Comparison of ENCODE assay signal across 1 cellular context in the genomic region with DNA sequence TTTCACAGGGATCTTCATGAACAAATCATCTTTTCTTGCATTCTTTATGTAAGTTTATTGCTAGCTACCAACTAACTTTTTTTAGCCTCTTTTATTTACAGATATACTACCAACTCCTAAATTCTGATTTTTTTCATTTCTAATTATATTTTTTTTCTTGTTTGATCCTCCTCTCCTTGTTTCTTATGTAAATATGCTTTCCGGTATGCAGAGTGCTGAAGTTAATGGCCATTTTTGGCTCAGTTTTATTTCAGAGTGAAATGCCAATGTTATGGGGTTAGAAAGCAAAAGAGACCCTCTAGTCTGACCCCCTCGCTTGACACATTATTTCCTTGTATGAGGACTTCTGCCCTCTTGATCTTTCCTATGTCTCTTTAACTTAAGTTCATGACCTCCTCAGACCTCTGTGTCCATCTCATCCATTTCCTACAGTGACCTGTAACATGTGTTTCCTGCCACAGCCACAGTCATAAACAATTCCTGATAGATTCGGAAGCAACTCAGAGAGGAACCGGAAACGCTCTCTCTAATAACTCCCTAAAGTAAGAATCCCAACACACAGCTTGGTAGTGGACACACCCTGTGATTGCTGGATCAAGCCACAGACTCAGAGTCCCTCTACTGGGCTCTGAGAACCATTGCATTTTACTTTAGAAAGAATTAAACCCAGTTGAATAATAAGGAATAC.
TF ChIP-seq lines count a peak whose summit lies in the region.

No MANE protein-coding gene starts in this region.

TF ChIP-seq in HepG2, 621 proteins besides CTCF, POLR2A, EP300 and RAD21:
- 0 out of 2 replicates have a peak, but pooled peaks have one; percentile 27 for TF ChIP-seq RARA (CRISPR knock-in tag; IDR thresholded peaks at IDR 0.05)
- peak; percentile 30; the same call in 1 of the 2 replicates for TF ChIP-seq ETV5 (CRISPR knock-in tag; IDR thresholded peaks at IDR 0.05; ENCODE audit: borderline replicate concordance)
- no peak for TF ChIP-seq ZMYM4 (CRISPR knock-in tag; IDR thresholded peaks at IDR 0.05)
- TF ChIP-seq RXRB (CRISPR knock-in tag; IDR thresholded peaks at IDR 0.05; ENCODE audit: borderline replicate concordance): peak; percentile 46; the same call in 1 of the 2 replicates
- TF ChIP-seq SMC3 (IDR thresholded peaks at IDR 0.05; ENCODE audit: low read length): peak; percentile 91
- 0 out of 2 replicates have a peak, but pooled peaks have one; percentile 29 for TF ChIP-seq ZNF124 (CRISPR knock-in tag; IDR thresholded peaks at IDR 0.05)
- TF ChIP-seq ZNF652 (CRISPR knock-in tag; IDR thresholded peaks at IDR 0.05; ENCODE audit: borderline replicate concordance, low read depth): peak; percentile 67
- TF ChIP-seq, protein P1, sequence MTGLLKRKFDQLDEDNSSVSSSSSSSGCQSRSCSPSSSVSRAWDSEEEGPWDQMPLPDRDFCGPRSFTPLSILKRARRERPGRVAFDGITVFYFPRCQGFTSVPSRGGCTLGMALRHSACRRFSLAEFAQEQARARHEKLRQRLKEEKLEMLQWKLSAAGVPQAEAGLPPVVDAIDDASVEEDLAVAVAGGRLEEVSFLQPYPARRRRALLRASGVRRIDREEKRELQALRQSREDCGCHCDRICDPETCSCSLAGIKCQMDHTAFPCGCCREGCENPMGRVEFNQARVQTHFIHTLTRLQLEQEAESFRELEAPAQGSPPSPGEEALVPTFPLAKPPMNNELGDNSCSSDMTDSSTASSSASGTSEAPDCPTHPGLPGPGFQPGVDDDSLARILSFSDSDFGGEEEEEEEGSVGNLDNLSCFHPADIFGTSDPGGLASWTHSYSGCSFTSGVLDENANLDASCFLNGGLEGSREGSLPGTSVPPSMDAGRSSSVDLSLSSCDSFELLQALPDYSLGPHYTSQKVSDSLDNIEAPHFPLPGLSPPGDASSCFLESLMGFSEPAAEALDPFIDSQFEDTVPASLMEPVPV (CRISPR knock-in tag; IDR thresholded peaks at IDR 0.05): no peak
- 0 out of 2 replicates have a peak, but pooled peaks have one; percentile 38 for TF ChIP-seq KAT8 (CRISPR knock-in tag; IDR thresholded peaks at IDR 0.05)
- 0 out of 2 replicates have a peak, but pooled peaks have one; percentile 8 for TF ChIP-seq ZNF3 (CRISPR knock-in tag; IDR thresholded peaks at IDR 0.05)
- peak; percentile 88 for TF ChIP-seq STAG1 (CRISPR knock-in tag; IDR thresholded peaks at IDR 0.05)
- TF ChIP-seq MIXL1 (CRISPR knock-in tag; IDR thresholded peaks at IDR 0.05): 0 out of 2 replicates have a peak, but pooled peaks have one; percentile 41
- TF ChIP-seq, protein P2, sequence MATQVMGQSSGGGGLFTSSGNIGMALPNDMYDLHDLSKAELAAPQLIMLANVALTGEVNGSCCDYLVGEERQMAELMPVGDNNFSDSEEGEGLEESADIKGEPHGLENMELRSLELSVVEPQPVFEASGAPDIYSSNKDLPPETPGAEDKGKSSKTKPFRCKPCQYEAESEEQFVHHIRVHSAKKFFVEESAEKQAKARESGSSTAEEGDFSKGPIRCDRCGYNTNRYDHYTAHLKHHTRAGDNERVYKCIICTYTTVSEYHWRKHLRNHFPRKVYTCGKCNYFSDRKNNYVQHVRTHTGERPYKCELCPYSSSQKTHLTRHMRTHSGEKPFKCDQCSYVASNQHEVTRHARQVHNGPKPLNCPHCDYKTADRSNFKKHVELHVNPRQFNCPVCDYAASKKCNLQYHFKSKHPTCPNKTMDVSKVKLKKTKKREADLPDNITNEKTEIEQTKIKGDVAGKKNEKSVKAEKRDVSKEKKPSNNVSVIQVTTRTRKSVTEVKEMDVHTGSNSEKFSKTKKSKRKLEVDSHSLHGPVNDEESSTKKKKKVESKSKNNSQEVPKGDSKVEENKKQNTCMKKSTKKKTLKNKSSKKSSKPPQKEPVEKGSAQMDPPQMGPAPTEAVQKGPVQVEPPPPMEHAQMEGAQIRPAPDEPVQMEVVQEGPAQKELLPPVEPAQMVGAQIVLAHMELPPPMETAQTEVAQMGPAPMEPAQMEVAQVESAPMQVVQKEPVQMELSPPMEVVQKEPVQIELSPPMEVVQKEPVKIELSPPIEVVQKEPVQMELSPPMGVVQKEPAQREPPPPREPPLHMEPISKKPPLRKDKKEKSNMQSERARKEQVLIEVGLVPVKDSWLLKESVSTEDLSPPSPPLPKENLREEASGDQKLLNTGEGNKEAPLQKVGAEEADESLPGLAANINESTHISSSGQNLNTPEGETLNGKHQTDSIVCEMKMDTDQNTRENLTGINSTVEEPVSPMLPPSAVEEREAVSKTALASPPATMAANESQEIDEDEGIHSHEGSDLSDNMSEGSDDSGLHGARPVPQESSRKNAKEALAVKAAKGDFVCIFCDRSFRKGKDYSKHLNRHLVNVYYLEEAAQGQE (IDR thresholded peaks at IDR 0.05; ENCODE audit: borderline replicate concordance in 1 of 2, low read depth in 1 of 2, low read length in 2 of 2): peak in 1 of 2 experiments; percentile 76; a peak in 2 of 4 replicates
- TF ChIP-seq MIER2 (CRISPR knock-in tag; IDR thresholded peaks at IDR 0.05): no peak
- TF ChIP-seq, protein P3, sequence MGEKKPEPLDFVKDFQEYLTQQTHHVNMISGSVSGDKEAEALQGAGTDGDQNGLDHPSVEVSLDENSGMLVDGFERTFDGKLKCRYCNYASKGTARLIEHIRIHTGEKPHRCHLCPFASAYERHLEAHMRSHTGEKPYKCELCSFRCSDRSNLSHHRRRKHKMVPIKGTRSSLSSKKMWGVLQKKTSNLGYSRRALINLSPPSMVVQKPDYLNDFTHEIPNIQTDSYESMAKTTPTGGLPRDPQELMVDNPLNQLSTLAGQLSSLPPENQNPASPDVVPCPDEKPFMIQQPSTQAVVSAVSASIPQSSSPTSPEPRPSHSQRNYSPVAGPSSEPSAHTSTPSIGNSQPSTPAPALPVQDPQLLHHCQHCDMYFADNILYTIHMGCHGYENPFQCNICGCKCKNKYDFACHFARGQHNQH (CRISPR knock-in tag; IDR thresholded peaks at IDR 0.05): 0 out of 2 replicates have a peak, but pooled peaks have one; percentile 23
- 0 out of 2 replicates have a peak, but pooled peaks have one; percentile 26 for TF ChIP-seq RELA (CRISPR knock-in tag; IDR thresholded peaks at IDR 0.05)
- peak; percentile 34 for TF ChIP-seq XRCC5 (optimal IDR thresholded peaks at IDR 0.05; ENCODE audit: low read length)
- TF ChIP-seq, protein P4, sequence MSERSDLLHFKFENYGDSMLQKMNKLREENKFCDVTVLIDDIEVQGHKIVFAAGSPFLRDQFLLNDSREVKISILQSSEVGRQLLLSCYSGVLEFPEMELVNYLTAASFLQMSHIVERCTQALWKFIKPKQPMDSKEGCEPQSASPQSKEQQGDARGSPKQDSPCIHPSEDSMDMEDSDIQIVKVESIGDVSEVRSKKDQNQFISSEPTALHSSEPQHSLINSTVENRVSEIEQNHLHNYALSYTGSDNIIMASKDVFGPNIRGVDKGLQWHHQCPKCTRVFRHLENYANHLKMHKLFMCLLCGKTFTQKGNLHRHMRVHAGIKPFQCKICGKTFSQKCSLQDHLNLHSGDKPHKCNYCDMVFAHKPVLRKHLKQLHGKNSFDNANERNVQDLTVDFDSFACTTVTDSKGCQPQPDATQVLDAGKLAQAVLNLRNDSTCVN (CRISPR knock-in tag; IDR thresholded peaks at IDR 0.05; ENCODE audit: borderline replicate concordance): no peak
- no peak for TF ChIP-seq MAF1 (CRISPR knock-in tag; IDR thresholded peaks at IDR 0.05; ENCODE audit: borderline replicate concordance)
- peak; percentile 23; the same call in 1 of the 2 replicates for TF ChIP-seq ELF1 (CRISPR knock-in tag; IDR thresholded peaks at IDR 0.05)
- TF ChIP-seq GABPA (IDR thresholded peaks at IDR 0.05; ENCODE audit: low read depth, low read length): no peak
- peak; percentile 79 for TF ChIP-seq GABPA (CRISPR knock-in tag; IDR thresholded peaks at IDR 0.05; ENCODE audit: low read depth)
